Comparison of ENCODE assay signal across 34 cellular contexts in the genomic region with DNA sequence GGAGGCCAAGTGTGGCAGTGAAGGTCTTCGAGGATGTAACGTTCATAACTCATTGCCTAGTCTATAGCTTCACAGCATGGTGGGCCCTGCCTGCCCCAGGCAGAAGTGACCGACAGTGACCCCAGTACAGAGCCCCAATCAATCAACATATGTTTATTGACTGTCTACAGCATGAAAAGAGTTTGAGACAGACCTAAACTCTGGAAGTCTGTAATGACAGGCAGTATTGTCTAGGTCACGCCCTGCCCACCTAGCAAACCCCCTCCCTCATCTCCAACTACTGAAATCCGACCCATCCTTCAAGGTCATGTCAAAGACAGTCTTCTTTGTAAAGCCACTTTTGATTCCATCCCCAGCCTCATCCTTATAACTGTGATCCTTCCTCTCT. TPM values are rescaled to one million over a fixed set of nuclear protein-coding genes. Genes with fewer than 3 reads are reported as not detected.
"Had no signal": no experiment of that assay in that cellular context is flagged by ENCODE, and none has a peak within 500 bp of the region (broad histone marks: within the 10 kb centered on the region; RNA-seq: fewer than 3 reads in every experiment).

No MANE protein-coding gene starts in this region.

- H3K36me3 ChIP-seq: neutrophil, pancreas, prostate gland, spleen, suprapubic skin, tibial artery, transverse colon, upper lobe of right lung, uterus had no signal

- H3K4me2 ChIP-seq: smooth muscle cell had no signal

- H3K4me3 ChIP-seq: pancreas, prostate gland, skin epidermis, smooth muscle cell, spleen, suprapubic skin, testis, tibial artery, transverse colon, upper lobe of right lung, uterus had no signal

- H3K27me3 ChIP-seq: pancreas, suprapubic skin, testis, tibial artery, transverse colon, upper lobe of right lung, uterus had no signal

- H3K27ac ChIP-seq: neutrophil, pancreas, prostate gland, skin epidermis, spleen, suprapubic skin, testis, tibial artery, transverse colon, upper lobe of right lung, uterus had no signal

- H3K9me3 ChIP-seq: neutrophil, pancreas, prostate gland, suprapubic skin, testis, tibial artery, transverse colon, upper lobe of right lung, uterus had no signal

- ATAC-seq: naive thymus-derived CD4-positive, alpha-beta T cell; natural killer cell; right cardiac atrium; sciatic nerve; stimulated activated memory B cell treated with anti-CD40 and anti-IgM and Interleukin-4, amounts not matched to agents 10 μg/mL and 1 μg/mL and 100 μg/mL, for 72 hours; stimulated activated naive CD8-positive, alpha-beta T cell treated with anti-CD3 and anti-CD28 coated beads, Interleukin-15, amount 100 ng/mL, for 72 hours; stimulated activated naive CD8-positive, alpha-beta T cell treated with anti-CD3 and anti-CD28 coated beads, Interleukin-15, Interleukin-2, amounts not matched to agents 100 U/mL and 50 U/mL, for 24 hours; upper lobe of right lung had no signal

- DNase-seq: naive thymus-derived CD4-positive, alpha-beta T cell; natural killer cell; nucleus accumbens; pancreas; posterior cingulate gyrus; right cardiac atrium; spleen; stimulated activated CD4-positive, alpha-beta T cell treated with anti-CD3 and anti-CD28 coated beads, Interleukin-12 subunit alpha, Interleukin-12 subunit beta, amount 100 ng/mL, for 4 hours; stimulated activated CD4-positive, alpha-beta T cell treated with anti-CD3 and anti-CD28 coated beads, Interleukin-1b, Interleukin-23, amount 100 ng/mL, for 48 hours; stimulated activated CD4-positive, alpha-beta T cell treated with anti-CD3 and anti-CD28 coated beads, Interleukin-4, amount 100 ng/mL, for 1 hour; stimulated activated CD4-positive, alpha-beta T cell treated with anti-CD3 and anti-CD28 coated beads, Interleukin-4, amount 100 ng/mL, for 4 hours; stimulated activated CD8-positive, alpha-beta memory T cell treated with anti-CD3 and anti-CD28 coated beads, Interleukin-4, amount 100 ng/mL, for 48 hours; stimulated activated naive CD4-positive, alpha-beta T cell; stimulated activated naive CD8-positive, alpha-beta T cell treated with anti-CD3 and anti-CD28 coated beads, Interleukin-15, amount 100 ng/mL, for 72 hours; stimulated activated naive CD8-positive, alpha-beta T cell treated with anti-CD3 and anti-CD28 coated beads, Interleukin-15, Interleukin-2, amounts not matched to agents 100 U/mL and 50 U/mL, for 24 hours; substantia nigra; testis; tibial artery; transverse colon; upper lobe of right lung; uterus had no signal

- H3K4me1 ChIP-seq: pancreas, prostate gland, spleen, testis, transverse colon, upper lobe of right lung, uterus had no signal

RNA-seq across cellular contexts. Expression of gene LYZL1, which starts 43.9 kb away (rescaled TPM):
- total RNA-seq: naive thymus-derived CD4-positive, alpha-beta T cell; natural killer cell; neural crest cell; omental fat pad; osteocyte; pancreas; renal cortical epithelial cell; right cardiac atrium; sciatic nerve; smooth muscle cell; spleen; suprapubic skin; transverse colon; upper lobe of right lung; urinary bladder; uterus had no signal
- polyA plus RNA-seq: naive thymus-derived CD4-positive, alpha-beta T cell; pancreas; right cardiac atrium; smooth muscle cell; spleen; thymus; urinary bladder had no signal
